9 cellular contexts compared by ENCODE assay signal in the genomic region with DNA sequence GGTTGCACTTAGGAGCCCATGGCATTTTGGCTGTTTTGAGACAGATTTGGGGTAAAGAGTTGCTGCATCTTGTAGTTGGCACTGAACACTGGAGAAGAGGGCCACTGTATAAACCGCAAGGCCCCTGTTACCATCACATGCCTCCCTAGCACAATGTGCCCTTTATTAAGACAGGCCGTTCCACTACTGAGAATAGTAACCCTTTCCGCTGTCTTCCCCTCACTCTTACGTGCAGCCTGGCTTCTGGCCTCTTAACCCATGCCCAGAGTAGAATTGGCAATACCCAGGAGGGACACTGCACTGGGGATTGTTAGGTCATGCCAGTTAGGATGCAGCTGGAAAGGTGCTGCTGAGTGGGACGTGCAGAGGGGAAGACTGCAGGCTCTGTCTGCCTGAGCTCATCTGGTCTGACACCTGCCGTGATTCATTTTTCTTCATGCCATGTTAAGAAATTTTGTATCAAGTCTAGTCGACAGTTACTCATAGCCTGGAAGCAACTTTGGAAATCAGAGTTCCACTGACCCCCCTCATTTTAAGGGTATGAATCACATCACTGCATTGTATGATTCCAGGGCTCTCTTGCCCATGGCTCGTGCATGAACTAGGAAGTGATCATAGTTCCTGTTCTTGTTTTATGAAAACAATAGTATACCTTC.
DNase-seq lines count a peak whose midpoint lies in the region; ATAC-seq, FAIRE-seq and TF ChIP-seq lines count a peak whose summit lies in the region.
"Had no signal": no experiment of that assay in that cellular context is flagged by ENCODE, and none has a peak within 500 bp of the region (broad histone marks: within the 10 kb centered on the region; RNA-seq: fewer than 3 reads in every experiment).

No MANE protein-coding gene starts in this region.

- H3K27me3 ChIP-seq in GM12878 (replicated peaks in 1 of 2; ENCODE audit: control insufficient read depth in 2 of 2, insufficient read depth in 2 of 2, low read length in 1 of 2), result peaks cover 1 to 3% of the 10 kb centered on the region in 2 experiments; a peak in 2 of 4 replicates

- 31% methylated on average over 8 of the region's 8 CpGs for WGBS in GM12878 (ENCODE audit: insufficient coverage, insufficient replicate concordance, low lambda C conversion rate, missing lambda C conversion rate)

- no peak overlapping the region for H3K27ac Mint-ChIP-seq in activated T-cell treated with anti-CD3 and anti-CD28 coated beads, Interleukin-2, amount 50 U/mL, for 24 hours
- H3K27ac Mint-ChIP-seq: T-cell had no signal

- no peaks in the 10 kb centered on the region for H3K36me3 Mint-ChIP-seq in activated T-cell treated with anti-CD3 and anti-CD28 coated beads, Interleukin-2, amount 50 U/mL, for 24 hours (ENCODE audit: low read depth)
- no peaks in the 10 kb centered on the region for H3K36me3 Mint-ChIP-seq in activated T-cell treated with anti-CD3 and anti-CD28 coated beads, Interleukin-2, amount 50 U/mL, for 4 hours (ENCODE audit: insufficient read depth)

- no peaks in the 10 kb centered on the region for H3K9me3 Mint-ChIP-seq in activated T-cell treated with anti-CD3 and anti-CD28 coated beads, Interleukin-2, amount 50 U/mL, for 24 hours
- no peaks in the 10 kb centered on the region for H3K9me3 Mint-ChIP-seq in activated T-cell treated with anti-CD3 and anti-CD28 coated beads, Interleukin-2, amount 50 U/mL, for 4 hours
- H3K9me3 Mint-ChIP-seq: T-cell had no signal

- no peak for FAIRE-seq in GM12878 (lab: Jason Lieb, UNC)

- no TSS peak for BruUV-seq in GM12878 (replicated peaks; lab: Mats Ljungman, UMichigan)

- no peak overlapping the region for H2AFZ ChIP-seq in GM12878 (ENCODE audit: control insufficient read depth, low read depth, low read length)

- SMC1A ChIA-PET in GM12878 (lab: Charles Lee; ENCODE audit: uncharacterized antibody, unreplicated experiment), result no interaction called here

- no peak for TF ChIP-seq RAD21 in GM12878 (IDR thresholded peaks at IDR 0.05; ENCODE audit: insufficient read depth, low read depth, low read length)

- no peak for TF ChIP-seq CTCF in GM12878 (IDR thresholded peaks at IDR 0.05 in 2 of 3, conservative IDR thresholded peaks at IDR 0.05 in 1 of 3; ENCODE audit: control insufficient read depth in 2 of 3, extremely low read depth in 1 of 3, insufficient read depth in 1 of 3, low read depth in 3 of 3, low read length in 3 of 3)
- TF ChIP-seq CTCF in GM13977 (IDR thresholded peaks at IDR 0.05; ENCODE audit: extremely low read depth, insufficient read depth, missing control alignments), result no peak

- no peak overlapping the region for H3K27ac ChIP-seq in GM12878 (ENCODE audit: control insufficient read depth, insufficient read depth)

- H3K9ac ChIP-seq in GM12878 (ENCODE audit: control insufficient read depth, insufficient read depth, low read length), result no peak overlapping the region

- in situ Hi-C loops in GM12878 (cut with MboI) (no loop called here), GM13977 (cut with MboI; ENCODE audit: low pct_unique_long_range_greater_than_20kb, low sequenced_read_pairs, unreplicated experiment) (loop anchor here (10.0 kb wide), 1 partner anchor 60 kb away; no protein-coding TSS in a partner anchor)

- no peak overlapping the region for H3K4me3 ChIP-seq in GM12878

- H3K79me2 ChIP-seq in GM12878 (ENCODE audit: control insufficient read depth, insufficient read depth, low read length), result no peaks in the 10 kb centered on the region

- peak; percentile 27; the same call in 2 of the 3 replicates for ATAC-seq in GM12878
- ATAC-seq in activated T-cell treated with anti-CD3 and anti-CD28 coated beads, Interleukin-2, amount 50 U/mL, for 4 hours, result no peak
- ATAC-seq: T-cell had no signal

- intact Hi-C loops in GM12878 (cut with micrococcal nuclease; ENCODE audit: unreplicated experiment), result no loop called here

- no peak overlapping the region for H3K4me2 ChIP-seq in GM12878 (ENCODE audit: control insufficient read depth, insufficient read depth)

- H3K9me3 ChIP-seq in GM12878 (replicated peaks; ENCODE audit: control insufficient read depth, insufficient read depth, low read length), result no peaks in the 10 kb centered on the region

- no peak for TF ChIP-seq POLR2A in GM12878 (IDR thresholded peaks at IDR 0.05; ENCODE audit: low read depth, low read length)

- no peaks in the 10 kb centered on the region for H3K4me1 ChIP-seq in GM12878 (ENCODE audit: control insufficient read depth, insufficient read depth, low read length)

- H3K27me3 Mint-ChIP-seq in activated T-cell treated with anti-CD3 and anti-CD28 coated beads, Interleukin-2, amount 50 U/mL, for 24 hours, result peaks cover 8% of the 10 kb centered on the region
- peaks cover 2% of the 10 kb centered on the region for H3K27me3 Mint-ChIP-seq in activated T-cell treated with anti-CD3 and anti-CD28 coated beads, Interleukin-2, amount 50 U/mL, for 4 hours (ENCODE audit: low read depth)

- H3K4me3 Mint-ChIP-seq in activated T-cell treated with anti-CD3 and anti-CD28 coated beads, Interleukin-2, amount 50 U/mL, for 24 hours, result no peak overlapping the region
- no peak overlapping the region for H3K4me3 Mint-ChIP-seq in activated T-cell treated with anti-CD3 and anti-CD28 coated beads, Interleukin-2, amount 50 U/mL, for 4 hours
- H3K4me3 Mint-ChIP-seq: T-cell had no signal

- CTCF ChIA-PET in GM12878 (lab: Yijun Ruan, JAX), result interaction anchor here (1.8 kb wide), 1 partner anchor 13 kb away, joined by 4 read pairs; no protein-coding TSS in a partner anchor

- DNase-seq in EL (peak; percentile 93), GM12878 (ENCODE audit: low read depth, low spot score) (no peak), hypothalamus (lab: John Stamatoyannopoulos, UW) (peak in 38 of 51 donors; percentile 21 to 90 (median 56)), retina (peak; percentile 34), GM13977 (ENCODE audit: low spot score) (no peak)
- DNase-seq in activated T-cell treated with anti-CD3 and anti-CD28 coated beads, Interleukin-2, amount 50 U/mL, for 24 hours, result no peak
- no peak for DNase-seq in activated T-cell treated with anti-CD3 and anti-CD28 coated beads, Interleukin-2, amount 50 U/mL, for 4 hours
- DNase-seq in activated CD8-positive, alpha-beta memory T cell treated with anti-CD3 and anti-CD28 coated beads, Interleukin-2, amount 50 U/mL, for 4 hours, result no peak
- DNase-seq: T-cell had no signal

- POLR2A ChIA-PET in GM12878 (lab: Charles Lee), result no interaction called here

- no peaks in the 10 kb centered on the region for H4K20me1 ChIP-seq in GM12878 (ENCODE audit: control insufficient read depth, insufficient read depth)

- no peaks in the 10 kb centered on the region for H3K36me3 ChIP-seq in GM12878 (ENCODE audit: control insufficient read depth in 2 of 2, insufficient read depth in 2 of 2, low read length in 1 of 2)

- TF ChIP-seq EP300 in GM12878 (IDR thresholded peaks at IDR 0.05; ENCODE audit: borderline replicate concordance in 1 of 2, control insufficient read depth in 1 of 2, low read depth in 2 of 2, low read length in 2 of 2), result no peak

- no peaks in the 10 kb centered on the region for H3K4me1 Mint-ChIP-seq in activated T-cell treated with anti-CD3 and anti-CD28 coated beads, Interleukin-2, amount 50 U/mL, for 24 hours (ENCODE audit: low read depth)
- H3K4me1 Mint-ChIP-seq in activated T-cell treated with anti-CD3 and anti-CD28 coated beads, Interleukin-2, amount 50 U/mL, for 4 hours (ENCODE audit: low read depth), result peaks cover 5% of the 10 kb centered on the region

- RAD21 ChIA-PET in GM12878 (lab: Charles Lee; ENCODE audit: unreplicated experiment), result no interaction called here

TF ChIP-seq in GM12878, 131 proteins besides CTCF, POLR2A, EP300 and RAD21:
- TF ChIP-seq, protein P1, sequence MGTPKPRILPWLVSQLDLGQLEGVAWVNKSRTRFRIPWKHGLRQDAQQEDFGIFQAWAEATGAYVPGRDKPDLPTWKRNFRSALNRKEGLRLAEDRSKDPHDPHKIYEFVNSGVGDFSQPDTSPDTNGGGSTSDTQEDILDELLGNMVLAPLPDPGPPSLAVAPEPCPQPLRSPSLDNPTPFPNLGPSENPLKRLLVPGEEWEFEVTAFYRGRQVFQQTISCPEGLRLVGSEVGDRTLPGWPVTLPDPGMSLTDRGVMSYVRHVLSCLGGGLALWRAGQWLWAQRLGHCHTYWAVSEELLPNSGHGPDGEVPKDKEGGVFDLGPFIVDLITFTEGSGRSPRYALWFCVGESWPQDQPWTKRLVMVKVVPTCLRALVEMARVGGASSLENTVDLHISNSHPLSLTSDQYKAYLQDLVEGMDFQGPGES (IDR thresholded peaks at IDR 0.05), result no peak
- TF ChIP-seq PML (IDR thresholded peaks at IDR 0.05; ENCODE audit: low read length), result no peak
- TF ChIP-seq BCL11A (IDR thresholded peaks at IDR 0.05; ENCODE audit: low read depth, low read length), result no peak
- no peak for TF ChIP-seq POLR2AphosphoS2 (IDR thresholded peaks at IDR 0.05; ENCODE audit: low read depth, low read length)
- no peak for TF ChIP-seq STAT3 (IDR thresholded peaks at IDR 0.05; ENCODE audit: low read depth, low read length)
- no peak for TF ChIP-seq RELA (IDR thresholded peaks at IDR 0.05; ENCODE audit: borderline replicate concordance, partially characterized antibody)
- TF ChIP-seq RUNX3 (IDR thresholded peaks at IDR 0.05; ENCODE audit: low read length), result no peak
- no peak for TF ChIP-seq SRF (IDR thresholded peaks at IDR 0.05; ENCODE audit: low read depth in 2 of 2, low read length in 2 of 2)

Comparison
In these comparisons a context has a peak if more than half of its experiments do, and no peak if none do; other contexts are left out.
1. DNase-seq: peak in EL (single experiment), hypothalamus (38 of 51) and retina (single experiment); none in GM12878 (single experiment), activated T-cell treated with anti-CD3 and anti-CD28 coated beads, Interleukin-2, amount 50 U/mL, for 24 hours (single experiment), activated T-cell treated with anti-CD3 and anti-CD28 coated beads, Interleukin-2, amount 50 U/mL, for 4 hours (single experiment), activated CD8-positive, alpha-beta memory T cell treated with anti-CD3 and anti-CD28 coated beads, Interleukin-2, amount 50 U/mL, for 4 hours (single experiment) and GM13977 (single experiment).